ENCODE assay signal across 17 cellular contexts in genomic region chr5:32687167-32687831, GRCh38. TPM values are rescaled to one million over a fixed set of nuclear protein-coding genes. Genes with fewer than 3 reads are reported as not detected.
DNase-seq lines count a peak whose midpoint lies in the region; ATAC-seq, FAIRE-seq and TF ChIP-seq lines count a peak whose summit lies in the region.
"Had no signal": no experiment of that assay in that cellular context is flagged by ENCODE, and none has a peak within 500 bp of the region (broad histone marks: within the 10 kb centered on the region; RNA-seq: fewer than 3 reads in every experiment).

No MANE protein-coding gene starts in this region.

- no peak for FAIRE-seq in astrocyte (lab: Jason Lieb, UNC)
- FAIRE-seq: H54 had no signal

- TF ChIP-seq CTCF in astrocyte (IDR thresholded peaks at IDR 0.05; ENCODE audit: insufficient read depth, low read depth, low read length) = no peak

- peaks cover 25% of the 10 kb centered on the region for H3K9me3 Mint-ChIP-seq in astrocyte (ENCODE audit: unreplicated experiment)
- peaks cover 14% of the 10 kb centered on the region for H3K9me3 Mint-ChIP-seq in activated T-helper 17 cell treated with anti-CD3 and anti-CD28 coated beads, Interleukin-2, amount 50 U/mL, for 72 hours

- H3K27ac ChIP-seq in astrocyte (ENCODE audit: low read depth, low read length) = no peak overlapping the region
- H3K27ac ChIP-seq: brain microvascular endothelial cell, suprapubic skin had no signal

- H3K9ac ChIP-seq in astrocyte (ENCODE audit: low read length) = no peak overlapping the region

- H3K9me3 ChIP-seq in astrocyte (ENCODE audit: insufficient read depth, low read depth, low read length) = peaks cover 14% of the 10 kb centered on the region

- H3K36me3 ChIP-seq in astrocyte (ENCODE audit: insufficient read depth, low read length) = no peaks in the 10 kb centered on the region
- H3K36me3 ChIP-seq: brain microvascular endothelial cell, suprapubic skin had no signal

- no peak overlapping the region for H3K4me3 Mint-ChIP-seq in astrocyte (ENCODE audit: unreplicated experiment)
- H3K4me3 Mint-ChIP-seq in activated T-helper 17 cell treated with anti-CD3 and anti-CD28 coated beads, Interleukin-2, amount 50 U/mL, for 72 hours = no peak overlapping the region
- H3K4me3 Mint-ChIP-seq: CD14-positive monocyte had no signal

- no peaks in the 10 kb centered on the region for H4K20me1 ChIP-seq in astrocyte (ENCODE audit: insufficient read depth, low read length)

- H3K79me2 ChIP-seq in astrocyte (ENCODE audit: insufficient read depth, low read length) = no peaks in the 10 kb centered on the region

- peaks cover 5% of the 10 kb centered on the region for H3K36me3 Mint-ChIP-seq in astrocyte (ENCODE audit: low read depth, unreplicated experiment)
- no peaks in the 10 kb centered on the region for H3K36me3 Mint-ChIP-seq in activated T-helper 17 cell treated with anti-CD3 and anti-CD28 coated beads, Interleukin-2, amount 50 U/mL, for 72 hours (ENCODE audit: low read depth)
- H3K36me3 Mint-ChIP-seq: CD14-positive monocyte, IgD-negative memory B cell had no signal

- peaks cover 2% of the 10 kb centered on the region for H3K4me1 Mint-ChIP-seq in astrocyte (ENCODE audit: low read depth, unreplicated experiment)
- H3K4me1 Mint-ChIP-seq in activated T-helper 17 cell treated with anti-CD3 and anti-CD28 coated beads, Interleukin-2, amount 50 U/mL, for 72 hours = no peaks in the 10 kb centered on the region

- H3K27me3 Mint-ChIP-seq in astrocyte (ENCODE audit: low read depth, unreplicated experiment) = no peaks in the 10 kb centered on the region
- peaks cover 14% of the 10 kb centered on the region for H3K27me3 Mint-ChIP-seq in activated T-helper 17 cell treated with anti-CD3 and anti-CD28 coated beads, Interleukin-2, amount 50 U/mL, for 72 hours
- H3K27me3 Mint-ChIP-seq: progenitor cell of endocrine pancreas had no signal

- H3K4me1 ChIP-seq in astrocyte (ENCODE audit: insufficient read depth, low read length) = peaks cover 9% of the 10 kb centered on the region
- H3K4me1 ChIP-seq: suprapubic skin had no signal

- H3K4me2 ChIP-seq in astrocyte (ENCODE audit: low read length) = no peak overlapping the region

- DNase-seq in AG20443 (ENCODE audit: low spot score) = peak; percentile 22
- DNase-seq in LoVo (ENCODE audit: low spot score) = peak; percentile 14
- peak; percentile 43 for DNase-seq in astrocyte (ENCODE audit: low read depth)
- peak; percentile 82 for DNase-seq in kidney tubule cell (ENCODE audit: low spot score)
- no peak for DNase-seq in activated CD4-positive, CD25-positive, alpha-beta regulatory T cell (lab: John Stamatoyannopoulos, UW)
- DNase-seq: brain microvascular endothelial cell; erythroblast; NK-92 treated with Interleukin-12 subunit alpha and Interleukin-12 subunit beta, amount 100 ng/mL, for 24 hours had no signal

- no peaks in the 10 kb centered on the region for H3K27me3 ChIP-seq in astrocyte (ENCODE audit: insufficient read depth, low read length)
- H3K27me3 ChIP-seq: brain microvascular endothelial cell, suprapubic skin had no signal

- H3K4me3 ChIP-seq in astrocyte (ENCODE audit: insufficient read depth, low read depth, low read length) = no peak overlapping the region
- H3K4me3 ChIP-seq: suprapubic skin had no signal

- ATAC-seq in GM18867 (IDR thresholded peaks at IDR 0.05; ENCODE audit: unreplicated experiment) (no peak), GM18909 (IDR thresholded peaks at IDR 0.05; ENCODE audit: poor library complexity, unreplicated experiment) (no peak)
- no peak for ATAC-seq in activated T-helper 17 cell treated with anti-CD3 and anti-CD28 coated beads, Interleukin-2, amount 50 U/mL, for 72 hours (replicated peaks)

- no peak overlapping the region for H3K27ac Mint-ChIP-seq in astrocyte (ENCODE audit: unreplicated experiment)
- no peak overlapping the region for H3K27ac Mint-ChIP-seq in activated T-helper 17 cell treated with anti-CD3 and anti-CD28 coated beads, Interleukin-2, amount 50 U/mL, for 72 hours
- H3K27ac Mint-ChIP-seq: CD14-positive monocyte, IgD-negative memory B cell, progenitor cell of endocrine pancreas had no signal

- H2AFZ ChIP-seq in astrocyte (ENCODE audit: low read depth, low read length) = no peak overlapping the region

RNA-seq across cellular contexts. Expression of gene NPR3, which starts 23.8 kb away (rescaled TPM):
- 0.50 and 1.1 TPM in 2 replicates for total RNA-seq in astrocyte
- total RNA-seq in activated T-helper 17 cell treated with anti-CD3 and anti-CD28 coated beads, Interleukin-2, amount 50 U/mL, for 72 hours = under 1 TPM; 0.09 to 0.66 TPM
- total RNA-seq: T-helper 2 cell treated with Interferon-gamma antibody and Interleukin-4, amounts not matched to agents 100 ng/mL and 5 ng/mL, for 36 hours had no signal

Comparison
In these comparisons a context has a peak if more than half of its experiments do, and no peak if none do; other contexts are left out.
1. DNase-seq: peak in AG20443 (single experiment), LoVo (single experiment), astrocyte (single experiment) and kidney tubule cell (single experiment); none in activated CD4-positive, CD25-positive, alpha-beta regulatory T cell (0 of 4).